24 cellular contexts compared by ENCODE assay signal in the genomic region with DNA sequence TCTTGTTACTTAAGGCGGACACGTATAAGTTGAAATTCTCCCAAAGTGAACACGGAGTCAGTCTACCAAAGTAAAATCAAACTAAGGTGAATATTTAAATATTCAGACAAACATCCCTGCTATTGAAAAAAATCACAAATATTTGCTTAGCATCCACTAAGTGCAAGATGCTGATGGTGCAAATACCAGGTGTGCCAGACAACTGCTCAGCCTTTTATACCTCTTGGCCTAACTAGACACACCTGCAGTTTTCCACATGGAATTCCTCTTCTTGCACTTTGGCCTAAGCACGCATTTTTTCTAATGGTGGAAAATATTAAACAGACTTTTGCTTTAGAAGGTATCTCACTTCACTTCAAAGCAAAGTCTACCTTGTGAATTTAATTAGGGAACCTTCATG.
A peak's percentile ranks its signal among the peaks of the same experiment; 100 is the strongest.
DNase-seq lines count a peak whose midpoint lies in the region; ATAC-seq, FAIRE-seq and TF ChIP-seq lines count a peak whose summit lies in the region.
"Had no signal": no experiment of that assay in that cellular context is flagged by ENCODE, and none has a peak within 500 bp of the region (broad histone marks: within the 10 kb centered on the region; RNA-seq: fewer than 3 reads in every experiment).

No MANE protein-coding gene starts in this region.

- no peaks in the 10 kb centered on the region for H4K20me1 ChIP-seq in OCI-LY7 (ENCODE audit: insufficient read depth, low read length)

- no peak for FAIRE-seq in A549 (lab: Jason Lieb, UNC)

- TF ChIP-seq POLR2A in A549 (IDR thresholded peaks at IDR 0.05; ENCODE audit: low read length) = no peak

- TF ChIP-seq EP300 in A549 (IDR thresholded peaks at IDR 0.05) = no peak

- H3K27ac ChIP-seq in A549 = no peak overlapping the region
- H3K27ac ChIP-seq in OCI-LY7 (ENCODE audit: low read depth, low read length, poor library complexity, severe bottlenecking) = no peak overlapping the region
- H3K27ac ChIP-seq: 22Rv1, esophagus muscularis mucosa, gastrocnemius medialis, right atrium auricular region, SJSA1 had no signal

- H3K4me3 Mint-ChIP-seq in central memory CD8-positive, alpha-beta T cell = peak overlapping the region; percentile 23
- H3K4me3 Mint-ChIP-seq: activated B cell treated with CpG ODN at 0.5 μM for 24 hours, HFFc6 had no signal

- H3K4me3 ChIP-seq in A549 (no peak overlapping the region), OCI-LY7 (ENCODE audit: low read depth, low read length, poor library complexity, severe bottlenecking) (no peak overlapping the region)
- H3K4me3 ChIP-seq: esophagus muscularis mucosa, gastrocnemius medialis, right atrium auricular region, SJSA1 had no signal

- peak overlapping the region; percentile 83 for H3K27ac Mint-ChIP-seq in central memory CD8-positive, alpha-beta T cell (ENCODE audit: low read depth)
- H3K27ac Mint-ChIP-seq: activated B cell treated with CpG ODN at 0.5 μM for 24 hours, HFFc6 had no signal

- H3K27me3 Mint-ChIP-seq in central memory CD8-positive, alpha-beta T cell = no peaks in the 10 kb centered on the region
- H3K27me3 Mint-ChIP-seq: activated B cell treated with CpG ODN at 0.5 μM for 24 hours had no signal

- no peak overlapping the region for H3K4me2 ChIP-seq in A549
- no peak overlapping the region for H3K4me2 ChIP-seq in OCI-LY7 (ENCODE audit: low read length)

- H3K36me3 Mint-ChIP-seq in central memory CD8-positive, alpha-beta T cell (ENCODE audit: insufficient read depth) = peaks cover 24% of the 10 kb centered on the region

- POLR2A ChIA-PET in A549 (lab: Yijun Ruan, JAX) = no interaction called here
- POLR2A ChIA-PET in OCI-LY7 (lab: Charles Lee) = no interaction called here

- no peak for TF ChIP-seq RAD21 in A549 (conservative IDR thresholded peaks at IDR 0.05 in 1 of 2, IDR thresholded peaks at IDR 0.05 in 1 of 2)

- H3K4me1 Mint-ChIP-seq in central memory CD8-positive, alpha-beta T cell = peaks cover 59% of the 10 kb centered on the region

- intact Hi-C loops in OCI-LY7 (cut with micrococcal nuclease; ENCODE audit: unreplicated experiment) (no loop called here), left ventricle myocardium superior (cut with micrococcal nuclease) (no loop called here)

- H3K4me1 ChIP-seq in A549 (no peaks in the 10 kb centered on the region), OCI-LY7 (ENCODE audit: insufficient read depth, low read length, poor library complexity, severe bottlenecking) (peaks cover 16% of the 10 kb centered on the region)
- H3K4me1 ChIP-seq: right atrium auricular region, SJSA1 had no signal

- DNase-seq in DMS53 (lab: John Stamatoyannopoulos, UW) = peak; percentile 31
- no peak for DNase-seq in DMS53 treated with DMSO at 0.1 percent for 48 hours (lab: John Stamatoyannopoulos, UW; ENCODE audit: unreplicated experiment)
- DNase-seq in A549 (ENCODE audit: low read depth in 1 of 2, low spot score in 1 of 2) = no peak
- DNase-seq in OCI-LY7 (ENCODE audit: low spot score) = no peak
- no peak for DNase-seq in central memory CD8-positive, alpha-beta T cell (ENCODE audit: low spot score in 2 of 2)
- DNase-seq in left ventricle myocardium superior = no peak
- DNase-seq in SHP77 treated with DMSO at 0.1 percent for 48 hours (lab: John Stamatoyannopoulos, UW) = no peak
- DNase-seq: activated B cell treated with CpG ODN at 0.5 μM for 24 hours; activated naive CD4-positive, alpha-beta T cell; AML-193; cerebellar nuclear complex; gastrocnemius medialis; HFFc6; mammary epithelial cell; NCI-H1417 treated with DMSO at 0.1 percent for 48 hours; NCI-H526; stimulated activated CD4-positive, alpha-beta T cell treated with anti-CD3 and anti-CD28 coated beads, Interleukin-12 subunit alpha, Interleukin-12 subunit beta, amount 100 ng/mL, for 4 hours; substantia nigra; T-helper 9 cell had no signal

- no peaks in the 10 kb centered on the region for H3K79me2 ChIP-seq in OCI-LY7 (ENCODE audit: insufficient read depth, low read depth, low read length)

- H3K36me3 ChIP-seq in OCI-LY7 (ENCODE audit: insufficient read depth, low read length) = no peaks in the 10 kb centered on the region
- H3K36me3 ChIP-seq: esophagus muscularis mucosa, gastrocnemius medialis, right atrium auricular region, SJSA1 had no signal

- H3K9me3 ChIP-seq in A549 (no peaks in the 10 kb centered on the region), OCI-LY7 (ENCODE audit: low read length) (no peaks in the 10 kb centered on the region)
- H3K9me3 ChIP-seq: esophagus muscularis mucosa, gastrocnemius medialis, right atrium auricular region, SJSA1 had no signal

- H3K9me3 Mint-ChIP-seq in central memory CD8-positive, alpha-beta T cell = no peaks in the 10 kb centered on the region
- H3K9me3 Mint-ChIP-seq: activated B cell treated with CpG ODN at 0.5 μM for 24 hours, HFFc6 had no signal

- WGBS in A549 (ENCODE audit: missing lambda C conversion rate) = 68% methylated on average over 4 of the region's 4 CpGs

- peak overlapping the region; percentile 28; the same call in 1 of the 2 replicates for H2AFZ ChIP-seq in OCI-LY7 (ENCODE audit: low read length)

- CTCF ChIA-PET in A549 (lab: Yijun Ruan, JAX) = interaction anchor here (0.6 to 2.6 kb wide), 3 partner anchors 12 to 1266 kb away, joined by 3 to 8 read pairs (median 3); no protein-coding TSS in a partner anchor
- CTCF ChIA-PET in OCI-LY7 (lab: Charles Lee; ENCODE audit: unreplicated experiment) = no interaction called here

- no TSS peak for BruUV-seq in OCI-LY7 (replicated peaks; lab: Mats Ljungman, UMichigan)

- ATAC-seq in A549 = no peak
- ATAC-seq in central memory CD8-positive, alpha-beta T cell (replicated peaks; ENCODE audit: extremely low read depth, poor library complexity, severe bottlenecking) = no peak
- ATAC-seq in left ventricle myocardium superior = no peak
- ATAC-seq in GM19023 (IDR thresholded peaks at IDR 0.05; ENCODE audit: unreplicated experiment) = no peak
- ATAC-seq: gastrocnemius medialis had no signal

- TF ChIP-seq CTCF in A549 (IDR thresholded peaks at IDR 0.05) (no peak), OCI-LY7 (conservative IDR thresholded peaks at IDR 0.05; ENCODE audit: low read length) (no peak)

- no peaks in the 10 kb centered on the region for H3K9me2 ChIP-seq in OCI-LY7 (ENCODE audit: insufficient read depth, low read length)

TF ChIP-seq in A549, 52 proteins besides CTCF, POLR2A, EP300 and RAD21:
- no peak for TF ChIP-seq HOXA7 (CRISPR knock-in tag; IDR thresholded peaks at IDR 0.05)
- TF ChIP-seq NR3C1 (IDR thresholded peaks at IDR 0.05) = no peak
- TF ChIP-seq GATA3 (IDR thresholded peaks at IDR 0.05; ENCODE audit: borderline replicate concordance) = no peak
- peak; percentile 70 for TF ChIP-seq MAFK (IDR thresholded peaks at IDR 0.05; ENCODE audit: partially characterized antibody)
